ENCODE assay signal across 13 cellular contexts in genomic region chr13:44932171-44932849, GRCh38. TPM values are rescaled to one million over a fixed set of nuclear protein-coding genes. Genes with fewer than 3 reads are reported as not detected.
DNase-seq lines count a peak whose midpoint lies in the region; TF ChIP-seq lines count a peak whose summit lies in the region.
"Had no signal": no experiment of that assay in that cellular context is flagged by ENCODE, and none has a peak within 500 bp of the region (broad histone marks: within the 10 kb centered on the region; RNA-seq: fewer than 3 reads in every experiment).

No MANE protein-coding gene starts in this region.

- no peaks in the 10 kb centered on the region for H4K20me1 ChIP-seq in SK-N-SH (ENCODE audit: insufficient read depth)

- POLR2A ChIA-PET in SK-N-SH (lab: Yijun Ruan, JAX) = interaction anchor here (0.8 kb wide), 1 partner anchor 56 kb away, joined by 3 read pairs; no protein-coding TSS in a partner anchor
- POLR2A ChIA-PET in CD4-positive, alpha-beta memory T cell (lab: Charles Lee; ENCODE audit: partially characterized antibody) = interaction anchor here (1.4 kb wide), 1 partner anchor 14 kb away, joined by 8 read pairs; no protein-coding TSS in a partner anchor

- no peaks in the 10 kb centered on the region for H3K9me2 ChIP-seq in SK-N-SH

- TF ChIP-seq CTCF in SK-N-SH (IDR thresholded peaks at IDR 0.05) (peak; percentile 25), esophagus muscularis mucosa (IDR thresholded peaks at IDR 0.05) (no peak), vagina (IDR thresholded peaks at IDR 0.05) (no peak)

- TF ChIP-seq RAD21 in SK-N-SH (IDR thresholded peaks at IDR 0.05; ENCODE audit: low read length) = no peak

- DNase-seq in SK-N-SH (no peak), esophagus muscularis mucosa (ENCODE audit: extremely low spot score) (no peak), myocyte (ENCODE audit: low read depth) (peak; percentile 47), vagina (ENCODE audit: extremely low spot score in 2 of 2) (no peak), NCI-H748 treated with DMSO at 0.1 percent for 48 hours (lab: John Stamatoyannopoulos, UW) (no peak)
- no peak for DNase-seq in CD4-positive, alpha-beta memory T cell
- DNase-seq in effector CD8-positive, alpha-beta T cell (lab: John Stamatoyannopoulos, UW) = no peak
- DNase-seq: NCI-H524 treated with DMSO at 0.1 percent for 48 hours; stimulated activated CD4-positive, alpha-beta T cell treated with anti-CD3 and anti-CD28 coated beads, Interleukin-2, amount 100 ng/mL, for 24 hours had no signal

- CTCF ChIA-PET in SK-N-SH (lab: Yijun Ruan, JAX) = interaction anchor here (1.1 kb wide), 1 partner anchor 449 kb away, joined by 3 read pairs; no protein-coding TSS in a partner anchor
- CTCF ChIA-PET in CD4-positive, alpha-beta memory T cell (lab: Charles Lee; ENCODE audit: partially characterized antibody) = no interaction called here

- H3K4me1 ChIP-seq in SK-N-SH (ENCODE audit: control insufficient read depth in 1 of 2, insufficient read depth in 2 of 2, low read depth in 1 of 2, low read length in 1 of 2) = peaks cover 13 to 29% of the 10 kb centered on the region in 2 experiments
- peaks cover 22 to 34% (median 31%) of the 10 kb centered on the region in 4 donors for H3K4me1 ChIP-seq in esophagus muscularis mucosa
- H3K4me1 ChIP-seq in vagina = peaks cover 35% of the 10 kb centered on the region
- no peaks in the 10 kb centered on the region for H3K4me1 ChIP-seq in CD4-positive, alpha-beta memory T cell (ENCODE audit: insufficient read depth, low read length)
- H3K4me1 ChIP-seq: body of pancreas had no signal

- 49% methylated on average over 5 of the region's 5 CpGs for WGBS in SK-N-SH (ENCODE audit: low lambda C conversion rate)
- 78% methylated on average over 5 of the region's 5 CpGs for WGBS in esophagus muscularis mucosa

- H3K9me3 Mint-ChIP-seq in CD4-positive, alpha-beta memory T cell = no peaks in the 10 kb centered on the region
- H3K9me3 Mint-ChIP-seq: neural crest cell; stimulated activated naive CD8-positive, alpha-beta T cell treated with anti-CD3 and anti-CD28 coated beads, Interleukin-15, Interleukin-2, amounts not matched to agents 100 ng/mL and 50 ng/mL, for 24 hours had no signal

- no peak for TF ChIP-seq POLR2A in esophagus muscularis mucosa (IDR thresholded peaks at IDR 0.05; ENCODE audit: low read depth)
- TF ChIP-seq POLR2A in vagina (IDR thresholded peaks at IDR 0.05) = no peak

- H3K79me2 ChIP-seq in SK-N-SH (ENCODE audit: insufficient read depth) = no peaks in the 10 kb centered on the region

- H3K9ac ChIP-seq in SK-N-SH = no peak overlapping the region

- H3K27me3 ChIP-seq in SK-N-SH (ENCODE audit: insufficient read depth) (no peaks in the 10 kb centered on the region), esophagus muscularis mucosa (no peaks in the 10 kb centered on the region), vagina (no peaks in the 10 kb centered on the region)
- H3K27me3 ChIP-seq in CD4-positive, alpha-beta memory T cell (ENCODE audit: insufficient read depth, low read length) = no peaks in the 10 kb centered on the region
- H3K27me3 ChIP-seq: body of pancreas had no signal

- 0 out of 2 replicates have a peak overlapping the region, but pooled peaks have one; percentile 29 for H3K4me2 ChIP-seq in SK-N-SH
- H3K4me2 ChIP-seq: GM23338 had no signal

- no peak overlapping the region for H3K27ac Mint-ChIP-seq in CD4-positive, alpha-beta memory T cell
- H3K27ac Mint-ChIP-seq: GM23338; stimulated activated naive CD8-positive, alpha-beta T cell treated with anti-CD3 and anti-CD28 coated beads, Interleukin-15, Interleukin-2, amounts not matched to agents 100 ng/mL and 50 ng/mL, for 24 hours had no signal

- H3F3A ChIP-seq in SK-N-SH (replicated peaks; ENCODE audit: insufficient read depth) = peaks cover 17% of the 10 kb centered on the region

- H3K36me3 ChIP-seq in SK-N-SH (replicated peaks in 1 of 2; ENCODE audit: control insufficient read depth in 1 of 2, insufficient read depth in 2 of 2, low read length in 1 of 2) (no peaks in the 10 kb centered on the region), esophagus muscularis mucosa (no peaks in the 10 kb centered on the region), vagina (no peaks in the 10 kb centered on the region)
- H3K36me3 ChIP-seq in CD4-positive, alpha-beta memory T cell (ENCODE audit: insufficient read depth, low read length) = no peaks in the 10 kb centered on the region

- H3K4me3 Mint-ChIP-seq in CD4-positive, alpha-beta memory T cell = no peak overlapping the region
- H3K4me3 Mint-ChIP-seq: GM23338; neural crest cell; stimulated activated naive CD8-positive, alpha-beta T cell treated with anti-CD3 and anti-CD28 coated beads, Interleukin-15, Interleukin-2, amounts not matched to agents 100 ng/mL and 50 ng/mL, for 24 hours had no signal

- H3K4me3 ChIP-seq in SK-N-SH (ENCODE audit: low read depth in 2 of 2, low read length in 1 of 2) = no peak overlapping the region
- H3K4me3 ChIP-seq in esophagus muscularis mucosa = no peak overlapping the region
- no peak overlapping the region for H3K4me3 ChIP-seq in vagina
- no peak overlapping the region for H3K4me3 ChIP-seq in CD4-positive, alpha-beta memory T cell (ENCODE audit: low read length in 2 of 2)
- H3K4me3 ChIP-seq: body of pancreas, GM23338 had no signal

- TF ChIP-seq EP300 in SK-N-SH (IDR thresholded peaks at IDR 0.05; ENCODE audit: borderline replicate concordance in 1 of 2, low read depth in 1 of 2, low read length in 1 of 2) = peak in 1 of 2 experiments; percentile 60; a peak in 1 of 4 replicates
- TF ChIP-seq EP300 in esophagus muscularis mucosa (IDR thresholded peaks at IDR 0.05) = no peak

- peak overlapping the region; percentile 12; the same call in 1 of the 2 replicates for H2AFZ ChIP-seq in SK-N-SH (ENCODE audit: low read depth)
- H2AFZ ChIP-seq: GM23338 had no signal

- H3K27me3 Mint-ChIP-seq in CD4-positive, alpha-beta memory T cell = peaks cover 6 to 9% of the 10 kb centered on the region in 2 donors
- H3K27me3 Mint-ChIP-seq: stimulated activated naive CD8-positive, alpha-beta T cell treated with anti-CD3 and anti-CD28 coated beads, Interleukin-15, Interleukin-2, amounts not matched to agents 100 ng/mL and 50 ng/mL, for 24 hours had no signal

- peaks cover 0 to 3% of the 10 kb centered on the region in 2 donors for H3K36me3 Mint-ChIP-seq in CD4-positive, alpha-beta memory T cell

- H3K9me3 ChIP-seq in SK-N-SH (no peaks in the 10 kb centered on the region), esophagus muscularis mucosa (no peaks in the 10 kb centered on the region), vagina (no peaks in the 10 kb centered on the region)
- no peaks in the 10 kb centered on the region for H3K9me3 ChIP-seq in CD4-positive, alpha-beta memory T cell (ENCODE audit: control insufficient read depth in 1 of 2, low read length in 2 of 2)
- H3K9me3 ChIP-seq: body of pancreas had no signal

- H3K4me1 Mint-ChIP-seq in CD4-positive, alpha-beta memory T cell = no peaks in the 10 kb centered on the region

- intact Hi-C loops in esophagus muscularis mucosa (cut with DNase I) (no loop called here), vagina (cut with DNase I) (no loop called here)
- intact Hi-C loops in CD4-positive, alpha-beta memory T cell (cut with micrococcal nuclease) = no loop called here

- H3K27ac ChIP-seq in SK-N-SH (ENCODE audit: low read depth in 2 of 2, low read length in 1 of 2) (peak overlapping the region; percentile 29 to 80; a peak in 3 of 4 replicates), esophagus muscularis mucosa (replicated peaks in 1 of 4) (peak overlapping the region; percentile 44 to 55 (median 46)), vagina (peak overlapping the region; percentile 66)
- no peak overlapping the region for H3K27ac ChIP-seq in CD4-positive, alpha-beta memory T cell (ENCODE audit: low read depth, low read length)

TF ChIP-seq in SK-N-SH, 30 proteins besides CTCF, POLR2A, EP300 and RAD21 (continues in another document):
- no peak for TF ChIP-seq NRF1 (IDR thresholded peaks at IDR 0.05; ENCODE audit: low read depth, low read length)
- TF ChIP-seq MEF2A (IDR thresholded peaks at IDR 0.05; ENCODE audit: borderline replicate concordance, low read depth) = peak; percentile 81
- TF ChIP-seq JUND (IDR thresholded peaks at IDR 0.05) = peak; percentile 70
- TF ChIP-seq PBX3 (IDR thresholded peaks at IDR 0.05) = peak; percentile 82
- no peak for TF ChIP-seq CHD2 (IDR thresholded peaks at IDR 0.05; ENCODE audit: low read length, partially characterized antibody)
- TF ChIP-seq GABPA (IDR thresholded peaks at IDR 0.05; ENCODE audit: low read depth) = no peak
- TF ChIP-seq NFIC (IDR thresholded peaks at IDR 0.05; ENCODE audit: borderline replicate concordance) = no peak
- TF ChIP-seq POLR2AphosphoS5 (IDR thresholded peaks at IDR 0.05; ENCODE audit: low read depth, low read length) = no peak; the same call in 1 of the 2 replicates
- TF ChIP-seq MXI1 (IDR thresholded peaks at IDR 0.05; ENCODE audit: low read depth, low read length) = no peak
- TF ChIP-seq FOSL2 (IDR thresholded peaks at IDR 0.05; ENCODE audit: borderline replicate concordance, low read depth) = peak; percentile 44; the same call in 1 of the 2 replicates
- TF ChIP-seq GATA2 (CRISPR knock-in tag; IDR thresholded peaks at IDR 0.05) = no peak
- TF ChIP-seq RFX5 (IDR thresholded peaks at IDR 0.05; ENCODE audit: low read length) = no peak

RNA-seq across cellular contexts. Expression of gene NUFIP1, which starts 57.0 kb away (rescaled TPM):
- polyA plus RNA-seq in SK-N-SH (2012; rRNA removed) = 1.8 and 1.9 TPM in 2 replicates
- polyA plus RNA-seq in SK-N-SH (2012; cell fraction: cytosol; rRNA removed) = 3.7 and 4.4 TPM in 2 replicates
- polyA plus RNA-seq in SK-N-SH (2012; cell fraction: nucleus; rRNA removed) = 1.7 and 2.4 TPM in 2 replicates
- 1 to 10 TPM; 3.3 to 4.2 (median 3.9) TPM for total RNA-seq in esophagus muscularis mucosa
- 4.5 and 5.6 TPM in 2 replicates for total RNA-seq in myocyte
- 3.4 TPM for polyA plus RNA-seq in myocyte (2012)
- 2.5 TPM for total RNA-seq in vagina
- total RNA-seq in CD4-positive, alpha-beta memory T cell = 1 to 10 TPM; 4.4 to 4.8 TPM
- 1 to 10 TPM; 3.8 to 4.3 TPM for polyA plus RNA-seq in CD4-positive, alpha-beta memory T cell

RNA-seq across cellular contexts. Expression of gene GPALPP1, which starts 57.0 kb away (rescaled TPM):
- polyA plus RNA-seq in SK-N-SH (2012; rRNA removed) = 11.7 and 16.6 TPM in 2 replicates
- polyA plus RNA-seq in SK-N-SH (2012; cell fraction: cytosol; rRNA removed) = 16.4 and 18.1 TPM in 2 replicates
- 25.3 and 39.5 TPM in 2 replicates for polyA plus RNA-seq in SK-N-SH (2012; cell fraction: nucleus; rRNA removed)
- total RNA-seq in esophagus muscularis mucosa (10 to 100 TPM; 19.0 to 27.4 (median 23.9) TPM), myocyte (27.5 and 30.7 TPM in 2 replicates), vagina (20.9 TPM)
- 13.8 TPM for polyA plus RNA-seq in myocyte (2012)
- total RNA-seq in CD4-positive, alpha-beta memory T cell = 10 to 100 TPM; 33.0 to 35.1 TPM
- polyA plus RNA-seq in CD4-positive, alpha-beta memory T cell = 10 to 100 TPM; 11.7 to 22.2 TPM
